In the genomic region with DNA sequence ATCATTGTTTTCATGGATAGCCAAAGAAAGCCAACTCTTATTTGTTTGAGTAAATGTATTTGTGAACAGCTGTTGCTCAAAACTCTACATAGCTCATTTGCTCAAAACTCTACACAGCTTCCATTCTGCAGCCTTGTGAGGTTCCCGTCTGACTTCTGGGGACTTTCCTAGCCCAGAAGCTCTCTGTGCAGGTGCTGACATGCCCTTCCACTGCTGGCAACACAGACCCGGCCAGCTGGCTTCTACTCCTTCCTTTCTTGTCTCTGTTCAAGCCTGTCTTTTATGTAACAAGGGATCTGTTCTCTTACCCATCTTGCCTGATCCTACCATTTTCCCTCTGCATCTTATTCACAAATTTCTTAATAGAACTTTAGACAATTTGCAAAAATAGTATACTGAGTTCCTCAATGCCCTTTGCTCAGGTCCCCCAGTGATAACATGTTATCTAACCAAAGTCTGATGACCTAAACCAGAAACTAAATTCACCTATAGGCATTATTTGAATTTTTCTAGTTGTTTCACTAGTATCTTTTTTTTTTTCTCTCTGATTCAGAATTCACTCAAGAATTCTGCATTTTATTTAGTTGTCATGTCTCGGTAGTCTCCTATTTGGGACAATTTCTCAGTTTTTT, we compare ENCODE assay signal across 10 cellular contexts.
DNase-seq lines count a peak whose midpoint lies in the region; ATAC-seq and TF ChIP-seq lines count a peak whose summit lies in the region.
"Had no signal": no experiment of that assay in that cellular context is flagged by ENCODE, and none has a peak within 500 bp of the region (broad histone marks: within the 10 kb centered on the region; RNA-seq: fewer than 3 reads in every experiment).

No MANE protein-coding gene starts in this region.

- no peaks in the 10 kb centered on the region for H3K9me3 ChIP-seq in tibial artery
- H3K9me3 ChIP-seq: BLaER1 treated with 17β-estradiol and CSF1 and Interleukin-3, amounts not matched to agents 10 nM and 100 nM had no signal

- ATAC-seq in GM18502 (IDR thresholded peaks at IDR 0.05; ENCODE audit: poor library complexity, unreplicated experiment), result peak; percentile 98
- ATAC-seq in GM21447 (IDR thresholded peaks at IDR 0.05; ENCODE audit: unreplicated experiment), result peak; percentile 86
- ATAC-seq in HG03108 (IDR thresholded peaks at IDR 0.05; ENCODE audit: unreplicated experiment), result peak; percentile 92

- no peak overlapping the region for H3K4me3 ChIP-seq in tibial artery
- H3K4me3 ChIP-seq: BLaER1 treated with 17β-estradiol and CSF1 and Interleukin-3, amounts not matched to agents 10 nM and 100 nM had no signal

- H3K27ac ChIP-seq in tibial artery, result no peak overlapping the region
- H3K27ac ChIP-seq: BLaER1 treated with 17β-estradiol and CSF1 and Interleukin-3, amounts not matched to agents 10 nM and 100 nM had no signal

- H3K4me1 ChIP-seq in tibial artery, result no peaks in the 10 kb centered on the region
- H3K4me1 ChIP-seq: BLaER1 treated with 17β-estradiol and CSF1 and Interleukin-3, amounts not matched to agents 10 nM and 100 nM had no signal

- no peaks in the 10 kb centered on the region for H3K36me3 ChIP-seq in tibial artery
- H3K36me3 ChIP-seq: BLaER1 treated with 17β-estradiol and CSF1 and Interleukin-3, amounts not matched to agents 10 nM and 100 nM had no signal

- CTCF ChIA-PET in MCF 10A (lab: Yijun Ruan, JAX), result interaction anchor here (0.6 to 0.7 kb wide), 2 partner anchors 311 to 375 kb away, joined by 3 read pairs; no protein-coding TSS in a partner anchor

- no peaks in the 10 kb centered on the region for H3K27me3 ChIP-seq in tibial artery
- H3K27me3 ChIP-seq: BLaER1 treated with 17β-estradiol and CSF1 and Interleukin-3, amounts not matched to agents 10 nM and 100 nM had no signal

- DNase-seq in MCF 10A (ENCODE audit: unreplicated experiment) (peak; percentile 73), anterior cingulate cortex (lab: John Stamatoyannopoulos, UW) (no peak), tibial artery (no peak), superior temporal gyrus (ENCODE audit: extremely low spot score) (no peak), GOT3 (lab: John Stamatoyannopoulos, UW) (no peak)

- H3K27me3 Mint-ChIP-seq in MCF 10A (ENCODE audit: insufficient read depth, unreplicated experiment), result no peaks in the 10 kb centered on the region
- H3K27me3 Mint-ChIP-seq: dendritic cell treated with granulocyte-macrophage colony-stimulating factor and Interleukin-4, amounts not matched to agents 40 ng/mL and 50 ng/mL, for 4 days had no signal

- H3K27ac Mint-ChIP-seq in MCF 10A (ENCODE audit: low read depth, unreplicated experiment), result no peak overlapping the region
- H3K27ac Mint-ChIP-seq: dendritic cell treated with granulocyte-macrophage colony-stimulating factor and Interleukin-4, amounts not matched to agents 40 ng/mL and 50 ng/mL, for 4 days had no signal

- H3K36me3 Mint-ChIP-seq in MCF 10A (ENCODE audit: insufficient read depth, unreplicated experiment), result no peaks in the 10 kb centered on the region

- no peak overlapping the region for H3K4me3 Mint-ChIP-seq in MCF 10A (ENCODE audit: unreplicated experiment)
- H3K4me3 Mint-ChIP-seq: dendritic cell treated with granulocyte-macrophage colony-stimulating factor and Interleukin-4, amounts not matched to agents 40 ng/mL and 50 ng/mL, for 4 days had no signal

- POLR2A ChIA-PET in MCF 10A (lab: Yijun Ruan, JAX), result no interaction called here

- H3K4me1 Mint-ChIP-seq in MCF 10A (ENCODE audit: insufficient read depth, unreplicated experiment), result peaks cover 21% of the 10 kb centered on the region

- no TSS peak for BruUV-seq in MCF 10A (replicated peaks; lab: Mats Ljungman, UMichigan)

- H3K9me3 Mint-ChIP-seq in MCF 10A (ENCODE audit: unreplicated experiment), result no peaks in the 10 kb centered on the region

- intact Hi-C loops in MCF 10A (cut with micrococcal nuclease), result no loop called here
- intact Hi-C loops in tibial artery (cut with DNase I; ENCODE audit: low total_unique reads), result no loop called here

- no peak for TF ChIP-seq CTCF in MCF 10A (IDR thresholded peaks at IDR 0.05; ENCODE audit: unreplicated experiment)
- no peak for TF ChIP-seq CTCF in tibial artery (IDR thresholded peaks at IDR 0.05)
